ENCODE assay signal across 14 cellular contexts in the genomic region with DNA sequence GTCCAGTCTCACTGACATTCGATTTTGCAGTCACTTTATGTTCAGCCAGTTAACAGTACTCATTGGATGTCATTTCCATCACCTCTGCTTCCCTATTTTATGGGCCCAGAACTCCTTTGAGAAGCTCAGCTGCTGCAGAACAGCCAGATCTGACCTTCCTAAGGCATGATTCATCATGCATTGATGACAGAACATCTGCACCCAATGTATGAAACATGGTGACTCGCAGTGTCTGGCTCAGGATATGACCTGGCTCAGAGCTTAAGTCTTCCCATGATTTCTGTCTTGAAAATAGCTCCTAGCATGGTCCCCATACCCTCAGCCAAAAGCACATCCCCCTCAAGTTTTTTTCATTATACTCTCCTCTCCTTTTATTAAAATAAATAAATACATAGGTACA.
DNase-seq lines count a peak whose midpoint lies in the region; ATAC-seq, FAIRE-seq and TF ChIP-seq lines count a peak whose summit lies in the region.
"Had no signal": no experiment of that assay in that cellular context is flagged by ENCODE, and none has a peak within 500 bp of the region (broad histone marks: within the 10 kb centered on the region; RNA-seq: fewer than 3 reads in every experiment).

No MANE protein-coding gene starts in this region.

- ATAC-seq in Right ventricle myocardium superior (ENCODE audit: poor library complexity): peak; percentile 76
- ATAC-seq in SK-N-SH treated with all-trans-retinoic acid at 6 μM for 48 hours: peak; percentile 71
- ATAC-seq in foreskin keratinocyte: peak; percentile 98
- ATAC-seq in GM19035 (IDR thresholded peaks at IDR 0.05; ENCODE audit: unreplicated experiment): no peak
- no peak for ATAC-seq in HG03175 (IDR thresholded peaks at IDR 0.05; ENCODE audit: unreplicated experiment)
- ATAC-seq: lower lobe of right lung had no signal

- no peak overlapping the region for H3K27ac ChIP-seq in right atrium auricular region
- peak overlapping the region; percentile 39 for H3K27ac ChIP-seq in foreskin keratinocyte
- H3K27ac ChIP-seq: C4-2B, lower lobe of right lung, SJSA1, upper lobe of left lung had no signal

- H3K36me3 ChIP-seq in right atrium auricular region: no peaks in the 10 kb centered on the region
- H3K36me3 ChIP-seq: lower lobe of right lung, SJSA1, upper lobe of left lung had no signal

- FAIRE-seq in urothelium cell line (lab: Jason Lieb, UNC): no peak

- H3K4me1 ChIP-seq in right atrium auricular region (no peaks in the 10 kb centered on the region), foreskin keratinocyte (no peaks in the 10 kb centered on the region)
- H3K4me1 ChIP-seq: lower lobe of right lung, SJSA1, upper lobe of left lung had no signal

- no peak for TF ChIP-seq CTCF in right atrium auricular region (IDR thresholded peaks at IDR 0.05)
- TF ChIP-seq CTCF in foreskin keratinocyte (conservative IDR thresholded peaks at IDR 0.05): no peak

- DNase-seq in Right ventricle myocardium superior (no peak), right atrium auricular region (ENCODE audit: low spot score) (no peak), foreskin keratinocyte (peak; percentile 69 to 86), urothelium cell line (ENCODE audit: low spot score) (peak; percentile 32), iPS-NIHi7 (ENCODE audit: extremely low spot score) (no peak)
- DNase-seq: activated CD4-positive, alpha-beta T cell treated with anti-CD3 and anti-CD28 coated beads, Interleukin-2, amount 50 U/mL, for 4 hours; lower lobe of right lung; posterior cingulate gyrus; upper lobe of left lung had no signal

- intact Hi-C loops in Right ventricle myocardium superior (cut with DNase I): no loop called here

- peaks cover 0 to 3% of the 10 kb centered on the region in 2 donors for H3K9me3 ChIP-seq in right atrium auricular region
- H3K9me3 ChIP-seq: SJSA1 had no signal

- H3K27me3 ChIP-seq in right atrium auricular region (no peaks in the 10 kb centered on the region), foreskin keratinocyte (peaks cover 3% of the 10 kb centered on the region)
- H3K27me3 ChIP-seq: SJSA1, upper lobe of left lung had no signal

- no peak overlapping the region for H3K4me3 ChIP-seq in right atrium auricular region
- H3K4me3 ChIP-seq: lower lobe of right lung, SJSA1, upper lobe of left lung had no signal

TF ChIP-seq in SK-N-SH treated with all-trans-retinoic acid at 6 μM for 48 hours, 23 proteins besides CTCF, POLR2A, EP300 and RAD21:
- no peak for TF ChIP-seq ZNF8 (CRISPR knock-in tag; IDR thresholded peaks at IDR 0.05)
- TF ChIP-seq TSHZ2 (CRISPR knock-in tag; IDR thresholded peaks at IDR 0.05): no peak
- TF ChIP-seq, protein P1, sequence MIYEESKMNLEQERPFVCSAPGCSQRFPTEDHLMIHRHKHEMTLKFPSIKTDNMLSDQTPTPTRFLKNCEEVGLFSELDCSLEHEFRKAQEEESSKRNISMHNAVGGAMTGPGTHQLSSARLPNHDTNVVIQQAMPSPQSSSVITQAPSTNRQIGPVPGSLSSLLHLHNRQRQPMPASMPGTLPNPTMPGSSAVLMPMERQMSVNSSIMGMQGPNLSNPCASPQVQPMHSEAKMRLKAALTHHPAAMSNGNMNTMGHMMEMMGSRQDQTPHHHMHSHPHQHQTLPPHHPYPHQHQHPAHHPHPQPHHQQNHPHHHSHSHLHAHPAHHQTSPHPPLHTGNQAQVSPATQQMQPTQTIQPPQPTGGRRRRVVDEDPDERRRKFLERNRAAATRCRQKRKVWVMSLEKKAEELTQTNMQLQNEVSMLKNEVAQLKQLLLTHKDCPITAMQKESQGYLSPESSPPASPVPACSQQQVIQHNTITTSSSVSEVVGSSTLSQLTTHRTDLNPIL (CRISPR knock-in tag; IDR thresholded peaks at IDR 0.05; ENCODE audit: low read depth): no peak
- no peak for TF ChIP-seq ARNTL (CRISPR knock-in tag; IDR thresholded peaks at IDR 0.05; ENCODE audit: borderline replicate concordance, low read depth)
- no peak for TF ChIP-seq GLIS3 (CRISPR knock-in tag; IDR thresholded peaks at IDR 0.05)
- TF ChIP-seq CSRNP3 (CRISPR knock-in tag; IDR thresholded peaks at IDR 0.05): no peak
- TF ChIP-seq SNAI2 (CRISPR knock-in tag; IDR thresholded peaks at IDR 0.05): no peak
- no peak for TF ChIP-seq CSDC2 (CRISPR knock-in tag; IDR thresholded peaks at IDR 0.05)
- no peak for TF ChIP-seq ZFP30 (CRISPR knock-in tag; IDR thresholded peaks at IDR 0.05)
- no peak for TF ChIP-seq RARB (CRISPR knock-in tag; IDR thresholded peaks at IDR 0.05)

Comparison
In these comparisons a context has a peak if more than half of its experiments do, and no peak if none do; other contexts are left out.
1. ATAC-seq: peak in Right ventricle myocardium superior (single experiment), SK-N-SH treated with all-trans-retinoic acid at 6 μM for 48 hours (single experiment) and foreskin keratinocyte (single experiment); none in GM19035 (single experiment) and HG03175 (single experiment).
2. DNase-seq: peak in foreskin keratinocyte (2 of 2) and urothelium cell line (single experiment); none in Right ventricle myocardium superior (single experiment), right atrium auricular region (single experiment) and iPS-NIHi7 (single experiment).